27 cellular contexts compared by ENCODE assay signal in genomic region chr10:130801784-130802183, GRCh38.
"Had no signal": no experiment of that assay in that cellular context is flagged by ENCODE, and none has a peak within 500 bp of the region (broad histone marks: within the 10 kb centered on the region; RNA-seq: fewer than 3 reads in every experiment).

No MANE protein-coding gene starts in this region.

- H3K4me2 ChIP-seq: hepatocyte had no signal

- H3K4me3 ChIP-seq: dorsolateral prefrontal cortex, gastroesophageal sphincter, heart left ventricle, hepatocyte, left lung, lower lobe of right lung, mucosa of descending colon, psoas muscle, sigmoid colon, stomach, testis, tibial artery had no signal

- H3K27me3 ChIP-seq: hepatocyte, sigmoid colon, testis, tibial artery had no signal

- H3K36me3 Mint-ChIP-seq: naive B cell; stimulated activated effector memory CD8-positive, alpha-beta T cell treated with anti-CD3 and anti-CD28 coated beads, Interleukin-12 subunit alpha, Interleukin-12 subunit beta, amount 100 ng/mL, for 72 hours; type B pancreatic cell had no signal

- H3K4me3 Mint-ChIP-seq: endodermal cell; naive B cell; nephron progenitor cell; stimulated activated effector memory CD8-positive, alpha-beta T cell treated with anti-CD3 and anti-CD28 coated beads, Interleukin-12 subunit alpha, Interleukin-12 subunit beta, amount 100 ng/mL, for 72 hours; type B pancreatic cell had no signal

- H3K27ac Mint-ChIP-seq: endodermal cell; naive B cell; nephron progenitor cell; stimulated activated effector memory CD8-positive, alpha-beta T cell treated with anti-CD3 and anti-CD28 coated beads, Interleukin-12 subunit alpha, Interleukin-12 subunit beta, amount 100 ng/mL, for 72 hours; type B pancreatic cell had no signal

- H3K9me3 ChIP-seq: gastroesophageal sphincter, heart left ventricle, left lung, lower lobe of right lung, psoas muscle, sigmoid colon, testis, tibial artery had no signal

- H3K27ac ChIP-seq: dorsolateral prefrontal cortex, epithelial cell of prostate, gastroesophageal sphincter, heart left ventricle, hepatocyte, left lung, lower lobe of right lung, psoas muscle, sigmoid colon, stomach, testis, tibial artery had no signal

- H3K9me3 Mint-ChIP-seq: endodermal cell; stimulated activated effector memory CD8-positive, alpha-beta T cell treated with anti-CD3 and anti-CD28 coated beads, Interleukin-12 subunit alpha, Interleukin-12 subunit beta, amount 100 ng/mL, for 72 hours; type B pancreatic cell had no signal

- H3K36me3 ChIP-seq: gastroesophageal sphincter, heart left ventricle, left lung, lower lobe of right lung, sigmoid colon, stomach, tibial artery had no signal

- H3K79me2 ChIP-seq: hepatocyte had no signal

- DNase-seq: effector CD4-positive, alpha-beta T cell; endodermal cell; foreskin fibroblast; heart left ventricle; left cardiac atrium; left lung; lower lobe of right lung; mucosa of descending colon; naive B cell; nephron progenitor cell; nucleus accumbens; psoas muscle; right cardiac atrium; sigmoid colon; stimulated activated CD4-positive, alpha-beta T cell treated with anti-CD3 and anti-CD28 coated beads, Interleukin-2, amount 100 ng/mL, for 24 hours; stimulated activated CD4-positive, alpha-beta T cell treated with anti-CD3 and anti-CD28 coated beads, Interleukin-4, amount 100 ng/mL, for 24 hours; stimulated activated naive CD4-positive, alpha-beta T cell treated with Interleukin-2 at 50 U/mL for 16 hours; stomach; testis; tibial artery had no signal

- H3K4me1 ChIP-seq: gastroesophageal sphincter, heart left ventricle, left lung, lower lobe of right lung, psoas muscle, sigmoid colon, stomach, testis, tibial artery had no signal

- ATAC-seq: esophagus mucosa; gastroesophageal sphincter; heart left ventricle; left cardiac atrium; left lung; mucosa of descending colon; psoas muscle; right cardiac atrium; stimulated activated effector memory CD8-positive, alpha-beta T cell treated with anti-CD3 and anti-CD28 coated beads, Interleukin-12 subunit alpha, Interleukin-12 subunit beta, amount 100 ng/mL, for 72 hours had no signal

- H3K4me1 Mint-ChIP-seq: endodermal cell; nephron progenitor cell; stimulated activated effector memory CD8-positive, alpha-beta T cell treated with anti-CD3 and anti-CD28 coated beads, Interleukin-12 subunit alpha, Interleukin-12 subunit beta, amount 100 ng/mL, for 72 hours had no signal

- H2AFZ ChIP-seq: hepatocyte had no signal

- H3K27me3 Mint-ChIP-seq: naive B cell had no signal
